In genomic region chr6:168956141-168956838, GRCh38 we compare ENCODE assay signal across 14 cellular contexts.
DNase-seq lines count a peak whose midpoint lies in the region; ATAC-seq, FAIRE-seq and TF ChIP-seq lines count a peak whose summit lies in the region.
"Had no signal": no experiment of that assay in that cellular context is flagged by ENCODE, and none has a peak within 500 bp of the region (broad histone marks: within the 10 kb centered on the region; RNA-seq: fewer than 3 reads in every experiment).

No MANE protein-coding gene starts in this region.

- no peaks in the 10 kb centered on the region for H3K36me3 Mint-ChIP-seq in stimulated activated memory B cell treated with anti-CD40 and anti-IgM and Interleukin-4, amounts not matched to agents 10 μg/mL and 1 μg/mL and 100 μg/mL, for 72 hours
- H3K36me3 Mint-ChIP-seq: activated naive CD4-positive, alpha-beta T cell treated with anti-CD3 and anti-CD28 coated beads, Interleukin-2, amount 50 U/mL, for 24 hours had no signal

- H3K4me1 ChIP-seq in parathyroid adenoma (no peaks in the 10 kb centered on the region), hepatocyte (ENCODE audit: insufficient read depth) (no peaks in the 10 kb centered on the region)
- H3K4me1 ChIP-seq: Caco-2, thyroid gland had no signal

- DNase-seq in bronchial epithelial cell (ENCODE audit: low read depth) (peak; percentile 1), hepatocyte (ENCODE audit: low spot score) (no peak)

- H3K27me3 Mint-ChIP-seq in stimulated activated memory B cell treated with anti-CD40 and anti-IgM and Interleukin-4, amounts not matched to agents 10 μg/mL and 1 μg/mL and 100 μg/mL, for 72 hours, result peaks cover 12% of the 10 kb centered on the region

- H3K9me3 Mint-ChIP-seq in stimulated activated memory B cell treated with anti-CD40 and anti-IgM and Interleukin-4, amounts not matched to agents 10 μg/mL and 1 μg/mL and 100 μg/mL, for 72 hours, result no peaks in the 10 kb centered on the region
- H3K9me3 Mint-ChIP-seq: activated CD4-positive, alpha-beta memory T cell treated with anti-CD3 and anti-CD28 coated beads, Interleukin-2, amount 10 ng/mL, durations not matched to agents 7 days and 5 days; activated naive CD4-positive, alpha-beta T cell treated with anti-CD3 and anti-CD28 coated beads, Interleukin-2, amount 50 U/mL, for 24 hours had no signal

- no peaks in the 10 kb centered on the region for H3K9me3 ChIP-seq in parathyroid adenoma (ENCODE audit: control insufficient read depth, low read length)
- H3K9me3 ChIP-seq in hepatocyte (ENCODE audit: low read depth), result no peaks in the 10 kb centered on the region
- H3K9me3 ChIP-seq: Caco-2, MG63, thyroid gland had no signal

- ATAC-seq in GM18909 (IDR thresholded peaks at IDR 0.05; ENCODE audit: poor library complexity, unreplicated experiment), result peak; percentile 31
- ATAC-seq in HG03354 (IDR thresholded peaks at IDR 0.05; ENCODE audit: poor library complexity, severe bottlenecking, unreplicated experiment), result peak; percentile 5
- ATAC-seq in GM19324 (IDR thresholded peaks at IDR 0.05; ENCODE audit: low FRiP score, unreplicated experiment), result no peak
- ATAC-seq in stimulated activated memory B cell treated with anti-CD40 and anti-IgM and Interleukin-4, amounts not matched to agents 10 μg/mL and 1 μg/mL and 100 μg/mL, for 72 hours, result no peak
- ATAC-seq in GM21786 (IDR thresholded peaks at IDR 0.05; ENCODE audit: unreplicated experiment), result no peak

- no peaks in the 10 kb centered on the region for H3K9me2 ChIP-seq in hepatocyte (replicated peaks; ENCODE audit: insufficient read depth)

- TF ChIP-seq CTCF in bronchial epithelial cell (IDR thresholded peaks at IDR 0.05; ENCODE audit: insufficient read depth, low read length, severe bottlenecking), result no peak
- TF ChIP-seq CTCF in parathyroid adenoma (IDR thresholded peaks at IDR 0.05), result no peak
- TF ChIP-seq CTCF in hepatocyte (IDR thresholded peaks at IDR 0.05; ENCODE audit: poor library complexity), result no peak

- WGBS in hepatocyte (ENCODE audit: low lambda C conversion rate, missing lambda C conversion rate), result 71% methylated on average over 7 of the region's 7 CpGs

- H3K4me1 Mint-ChIP-seq in stimulated activated memory B cell treated with anti-CD40 and anti-IgM and Interleukin-4, amounts not matched to agents 10 μg/mL and 1 μg/mL and 100 μg/mL, for 72 hours, result no peaks in the 10 kb centered on the region
- H3K4me1 Mint-ChIP-seq: activated CD4-positive, alpha-beta memory T cell treated with anti-CD3 and anti-CD28 coated beads, Interleukin-2, amount 10 ng/mL, durations not matched to agents 7 days and 5 days; activated naive CD4-positive, alpha-beta T cell treated with anti-CD3 and anti-CD28 coated beads, Interleukin-2, amount 50 U/mL, for 24 hours had no signal

- H3K4me3 ChIP-seq in bronchial epithelial cell (ENCODE audit: low read depth, low read length) (no peak overlapping the region), parathyroid adenoma (ENCODE audit: low read depth, low read length) (no peak overlapping the region), hepatocyte (no peak overlapping the region)
- H3K4me3 ChIP-seq: MG63, PC-9, thyroid gland had no signal

- H3K4me3 Mint-ChIP-seq in stimulated activated memory B cell treated with anti-CD40 and anti-IgM and Interleukin-4, amounts not matched to agents 10 μg/mL and 1 μg/mL and 100 μg/mL, for 72 hours, result no peak overlapping the region
- H3K4me3 Mint-ChIP-seq: activated CD4-positive, alpha-beta memory T cell treated with anti-CD3 and anti-CD28 coated beads, Interleukin-2, amount 10 ng/mL, durations not matched to agents 7 days and 5 days; activated naive CD4-positive, alpha-beta T cell treated with anti-CD3 and anti-CD28 coated beads, Interleukin-2, amount 50 U/mL, for 24 hours had no signal

- H3K27me3 ChIP-seq in bronchial epithelial cell (ENCODE audit: control insufficient read depth, insufficient read depth, low read length) (no peaks in the 10 kb centered on the region), parathyroid adenoma (ENCODE audit: control insufficient read depth, insufficient read depth, low read length) (no peaks in the 10 kb centered on the region), hepatocyte (no peaks in the 10 kb centered on the region)
- H3K27me3 ChIP-seq: MG63, thyroid gland had no signal

- H3K79me2 ChIP-seq in parathyroid adenoma (no peaks in the 10 kb centered on the region), hepatocyte (no peaks in the 10 kb centered on the region)

- H3K4me2 ChIP-seq in parathyroid adenoma (ENCODE audit: low read length) (no peak overlapping the region), hepatocyte (no peak overlapping the region)
- H3K4me2 ChIP-seq: PC-9 had no signal

- no peak overlapping the region for H3K9ac ChIP-seq in parathyroid adenoma

- no peak overlapping the region for H3K27ac Mint-ChIP-seq in stimulated activated memory B cell treated with anti-CD40 and anti-IgM and Interleukin-4, amounts not matched to agents 10 μg/mL and 1 μg/mL and 100 μg/mL, for 72 hours
- H3K27ac Mint-ChIP-seq: activated CD4-positive, alpha-beta memory T cell treated with anti-CD3 and anti-CD28 coated beads, Interleukin-2, amount 10 ng/mL, durations not matched to agents 7 days and 5 days; activated naive CD4-positive, alpha-beta T cell treated with anti-CD3 and anti-CD28 coated beads, Interleukin-2, amount 50 U/mL, for 24 hours had no signal

- H3K27ac ChIP-seq in parathyroid adenoma, result no peak overlapping the region
- no peak overlapping the region for H3K27ac ChIP-seq in hepatocyte
- H3K27ac ChIP-seq: PC-9, thyroid gland had no signal

- no peaks in the 10 kb centered on the region for H4K20me1 ChIP-seq in hepatocyte (ENCODE audit: insufficient read depth, poor library complexity, severe bottlenecking)

- no peak for FAIRE-seq in bronchial epithelial cell (lab: Jason Lieb, UNC)

- H2AFZ ChIP-seq in parathyroid adenoma (peak overlapping the region; percentile 1), hepatocyte (no peak overlapping the region)
- H2AFZ ChIP-seq: PC-9 had no signal

- H3K36me3 ChIP-seq in bronchial epithelial cell (ENCODE audit: control insufficient read depth, insufficient read depth, low read length) (no peaks in the 10 kb centered on the region), parathyroid adenoma (ENCODE audit: control insufficient read depth, insufficient read depth, low read length) (no peaks in the 10 kb centered on the region), hepatocyte (replicated peaks; ENCODE audit: insufficient read depth, low read depth) (no peaks in the 10 kb centered on the region)
- H3K36me3 ChIP-seq: MG63, thyroid gland had no signal

Comparison
In these comparisons a context has a peak if more than half of its experiments do, and no peak if none do; other contexts are left out.
1. ATAC-seq: peak in GM18909 (single experiment) and HG03354 (single experiment); none in GM19324 (single experiment), stimulated activated memory B cell treated with anti-CD40 and anti-IgM and Interleukin-4, amounts not matched to agents 10 μg/mL and 1 μg/mL and 100 μg/mL, for 72 hours (single experiment) and GM21786 (single experiment).